Comparison of ENCODE assay signal across 29 cellular contexts in the genomic region with DNA sequence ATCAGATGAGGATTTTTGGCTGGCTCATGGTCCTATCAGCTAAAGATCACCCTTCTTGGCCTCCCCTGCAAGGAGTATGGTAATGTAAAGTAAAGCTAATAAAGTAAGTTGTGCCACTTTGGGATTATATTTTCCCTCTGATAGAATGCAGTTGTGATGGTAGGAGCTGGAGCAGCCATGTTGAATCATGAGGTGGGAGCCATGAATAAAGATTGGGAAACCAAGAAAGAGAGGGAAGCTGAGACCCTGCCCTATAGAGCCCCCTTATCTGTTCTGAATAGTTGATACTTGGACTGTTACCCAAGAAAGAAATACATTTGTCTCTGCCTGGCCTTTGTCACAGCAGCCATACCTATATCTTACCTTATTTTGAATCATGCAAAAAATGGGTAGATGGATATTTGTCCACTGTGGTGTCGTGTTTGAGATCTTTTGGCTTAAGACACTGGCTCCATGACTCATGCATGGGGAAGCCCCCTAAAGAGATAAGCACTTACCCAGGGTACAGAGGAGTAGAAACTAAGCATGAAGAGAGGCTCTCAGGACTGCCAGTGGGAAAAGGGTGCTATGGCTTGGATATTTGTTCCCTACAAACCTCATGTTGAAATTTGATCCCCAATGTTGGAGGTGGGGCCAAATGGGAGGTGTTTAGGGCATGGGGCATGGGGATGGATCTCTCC. TPM values are rescaled to one million over a fixed set of nuclear protein-coding genes. Genes with fewer than 3 reads are reported as not detected.
"Had no signal": no experiment of that assay in that cellular context is flagged by ENCODE, and none has a peak within 500 bp of the region (broad histone marks: within the 10 kb centered on the region; RNA-seq: fewer than 3 reads in every experiment).

No MANE protein-coding gene starts in this region.

- H3K9me3 Mint-ChIP-seq: activated naive CD4-positive, alpha-beta T cell treated with anti-CD3 and anti-CD28 coated beads, Interleukin-2, amount 50 U/mL, for 24 hours; central memory CD8-positive, alpha-beta T cell; T-cell; T-helper 2 cell treated with Interferon-gamma antibody and Interleukin-4, amounts not matched to agents 5 μg/mL and 100 μg/mL, for 36 hours had no signal

- H3K36me3 Mint-ChIP-seq: activated CD4-positive, alpha-beta memory T cell treated with anti-CD3 and anti-CD28 coated beads for 36 hours; activated naive CD4-positive, alpha-beta T cell treated with anti-CD3 and anti-CD28 coated beads, Interleukin-2, amount 50 U/mL, for 24 hours; brain; T-cell had no signal

- FAIRE-seq: astrocyte had no signal

- H3K4me3 ChIP-seq: SK-N-MC had no signal

- H3K27ac ChIP-seq: SK-N-MC had no signal

- H3K4me1 Mint-ChIP-seq: activated CD4-positive, alpha-beta T cell treated with anti-CD3 and anti-CD28 coated beads, Interleukin-2, amount 10 ng/mL, durations not matched to agents 24 days and 14 days; activated naive CD4-positive, alpha-beta T cell treated with anti-CD3 and anti-CD28 coated beads, Interleukin-2, amount 50 U/mL, for 24 hours; brain; central memory CD8-positive, alpha-beta T cell; T-cell had no signal

- DNase-seq: activated CD4-positive, alpha-beta T cell treated with anti-CD3 and anti-CD28 coated beads for 1 hour; activated CD8-positive, alpha-beta memory T cell treated with anti-CD3 and anti-CD28 coated beads, Interleukin-2, amount 50 U/mL, for 4 hours; activated effector memory CD4-positive, alpha-beta T cell treated with Interleukin-2 at 50 U/mL for 16 hours; activated naive CD4-positive, alpha-beta T cell; amygdala; Karpas-422; MM.1S; NCI-H1105; NCI-H1436; NCI-H1694 treated with DMSO at 0.1 percent for 48 hours; NCI-H2029 treated with DMSO at 0.1 percent for 48 hours; NCI-H345; NCI-H510A; NCI-H526 treated with DMSO at 0.1 percent for 48 hours; NCI-H82; OCI-M1; RPMI8226; T-cell had no signal

- H3K27ac Mint-ChIP-seq: activated CD4-positive, alpha-beta memory T cell treated with anti-CD3 and anti-CD28 coated beads for 36 hours; activated CD4-positive, alpha-beta T cell treated with anti-CD3 and anti-CD28 coated beads, Interleukin-2, amount 10 ng/mL, durations not matched to agents 24 days and 14 days; activated naive CD4-positive, alpha-beta T cell treated with anti-CD3 and anti-CD28 coated beads, Interleukin-2, amount 50 U/mL, for 24 hours; activated T-helper 1 cell treated with anti-CD3 and anti-CD28 coated beads, Interleukin-12 subunit alpha, Interleukin-12 subunit beta, Interleukin-2, Interleukin-4 antibody, amounts not matched to agents 30 ng/mL and 10 ng/mL and 1 ng/mL, durations not matched to agents 14 hours and 24 hours and 36 hours; brain; T-cell; T-helper 2 cell treated with Interferon-gamma antibody and Interleukin-4, amounts not matched to agents 5 μg/mL and 100 μg/mL, for 36 hours had no signal

- ATAC-seq: Panc1, Right ventricle myocardium inferior, T-cell had no signal

- H3K4me3 Mint-ChIP-seq: activated CD4-positive, alpha-beta memory T cell treated with anti-CD3 and anti-CD28 coated beads for 36 hours; activated CD4-positive, alpha-beta T cell treated with anti-CD3 and anti-CD28 coated beads, Interleukin-2, amount 10 ng/mL, durations not matched to agents 24 days and 14 days; activated naive CD4-positive, alpha-beta T cell treated with anti-CD3 and anti-CD28 coated beads, Interleukin-2, amount 50 U/mL, for 24 hours; activated T-helper 1 cell treated with anti-CD3 and anti-CD28 coated beads, Interleukin-12 subunit alpha, Interleukin-12 subunit beta, Interleukin-2, Interleukin-4 antibody, amounts not matched to agents 30 ng/mL and 10 ng/mL and 1 ng/mL, durations not matched to agents 14 hours and 24 hours and 36 hours; brain; central memory CD8-positive, alpha-beta T cell; T-cell; T-helper 2 cell treated with Interferon-gamma antibody and Interleukin-4, amounts not matched to agents 5 μg/mL and 100 μg/mL, for 36 hours had no signal

RNA-seq across cellular contexts. Expression of a gene that starts 17.7 kb away (rescaled TPM):
- total RNA-seq: activated CD4-positive, alpha-beta memory T cell treated with anti-CD3 and anti-CD28 coated beads for 36 hours; activated CD4-positive, alpha-beta T cell treated with anti-CD3 and anti-CD28 coated beads, Interleukin-2, amount 10 ng/mL, durations not matched to agents 24 days and 14 days; activated T-helper 1 cell treated with anti-CD3 and anti-CD28 coated beads, Interleukin-12 subunit alpha, Interleukin-12 subunit beta, Interleukin-2, Interleukin-4 antibody, amounts not matched to agents 30 ng/mL and 10 ng/mL and 1 ng/mL, durations not matched to agents 14 hours and 24 hours and 36 hours had no signal

RNA-seq across cellular contexts. Expression of a gene that starts 40.7 kb away (rescaled TPM):
- total RNA-seq: astrocyte had no signal
